Comparison of ENCODE assay signal across 1 cellular context in the genomic region with DNA sequence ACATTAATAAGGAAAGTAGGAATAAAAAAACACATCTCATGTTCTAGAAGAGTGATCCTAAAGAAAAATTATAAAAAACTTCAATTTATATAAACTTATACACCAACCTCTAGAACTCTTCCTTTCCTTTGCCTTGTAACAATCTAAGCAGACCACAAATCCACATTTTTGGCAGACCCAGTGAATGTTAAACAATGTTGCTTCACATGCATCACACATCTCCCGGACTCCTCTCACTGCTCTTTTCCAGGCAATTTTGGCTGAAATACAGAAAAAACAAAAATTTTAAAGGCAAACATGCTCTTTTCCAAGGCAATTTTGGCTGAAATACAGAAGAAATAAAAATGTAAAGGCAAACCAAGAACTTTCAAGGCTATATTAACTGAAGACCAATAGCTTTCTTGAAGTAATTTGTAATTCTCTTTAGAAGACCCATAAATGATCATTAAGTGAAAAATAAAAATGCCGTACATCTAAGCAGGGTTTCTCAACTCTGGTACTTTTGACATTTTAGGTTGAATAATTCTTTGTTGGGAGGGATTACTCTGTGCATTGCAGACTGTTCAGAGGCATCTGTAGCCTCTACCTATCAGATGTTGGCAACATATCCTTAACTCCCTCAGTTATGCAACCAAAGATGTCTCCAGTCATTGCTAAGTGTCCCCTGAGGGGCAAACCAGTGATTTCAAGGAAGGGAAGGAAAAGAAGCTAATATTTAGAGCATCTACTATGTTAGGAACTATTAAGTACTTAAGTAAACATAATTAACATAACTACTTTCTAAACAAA.
TF ChIP-seq lines count a peak whose summit lies in the region.

No MANE protein-coding gene starts in this region.

TF ChIP-seq in WTC11, 78 proteins besides CTCF, POLR2A, EP300 and RAD21 (continued from another document):
- TF ChIP-seq, protein P1, sequence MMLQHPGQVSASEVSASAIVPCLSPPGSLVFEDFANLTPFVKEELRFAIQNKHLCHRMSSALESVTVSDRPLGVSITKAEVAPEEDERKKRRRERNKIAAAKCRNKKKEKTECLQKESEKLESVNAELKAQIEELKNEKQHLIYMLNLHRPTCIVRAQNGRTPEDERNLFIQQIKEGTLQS (CRISPR knock-in tag; conservative IDR thresholded peaks at IDR 0.05): no peak
- TF ChIP-seq TP53 (CRISPR knock-in tag; IDR thresholded peaks at IDR 0.05) (no peak), NFYB (CRISPR knock-in tag; conservative IDR thresholded peaks at IDR 0.05; ENCODE audit: low read depth) (no peak)
